Comparison of ENCODE assay signal across 8 cellular contexts in the genomic region with DNA sequence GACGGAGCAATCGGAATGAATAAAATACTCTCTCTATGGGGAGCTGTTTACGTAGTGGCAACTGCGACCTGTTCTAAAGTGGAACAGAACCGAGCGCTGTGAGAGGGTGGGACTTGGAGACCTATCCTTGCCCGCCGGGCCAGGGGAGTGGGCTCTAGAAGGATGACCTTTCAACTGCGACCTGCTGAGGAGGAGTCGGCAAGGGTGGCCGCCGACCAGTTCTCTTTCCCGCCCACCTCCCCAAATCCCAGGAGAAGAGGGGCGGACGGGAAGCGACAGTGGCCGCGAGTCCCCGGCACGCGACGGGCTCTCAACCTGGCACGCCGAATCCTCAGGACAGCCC. TPM values are rescaled to one million over a fixed set of nuclear protein-coding genes. Genes with fewer than 3 reads are reported as not detected.
DNase-seq lines count a peak whose midpoint lies in the region; ATAC-seq and TF ChIP-seq lines count a peak whose summit lies in the region.

No MANE protein-coding gene starts in this region.

- H3K9me3 ChIP-seq in MG63: 0 out of 2 replicates have a peak, but pooled peaks cover 2% of the 10 kb centered on the region

- H3K36me3 ChIP-seq in MG63: peaks cover 15% of the 10 kb centered on the region

- no peaks in the 10 kb centered on the region for H3K27me3 Mint-ChIP-seq in mesothelial cell of epicardium (ENCODE audit: low read depth)

- no peaks in the 10 kb centered on the region for H3K36me3 Mint-ChIP-seq in mesothelial cell of epicardium

- TF ChIP-seq CTCF in mesothelial cell of epicardium (IDR thresholded peaks at IDR 0.05; ENCODE audit: unreplicated experiment): no peak

- peak; percentile 61 for DNase-seq in DMS53 (lab: John Stamatoyannopoulos, UW)
- DNase-seq in MG63: peak; percentile 30
- peak; percentile 62 for DNase-seq in activated CD4-positive, alpha-beta T cell treated with anti-CD3 and anti-CD28 coated beads for 48 hours
- peak; percentile 44 for DNase-seq in effector CD4-positive, alpha-beta T cell
- no peak for DNase-seq in mesothelial cell of epicardium (ENCODE audit: low spot score in 2 of 2, unreplicated experiment in 2 of 2)
- DNase-seq in stimulated activated naive CD4-positive, alpha-beta T cell (lab: John Stamatoyannopoulos, UW): peak in 4 of 6 experiments; percentile 37 to 75 (median 56)

- H3K9me3 Mint-ChIP-seq in mesothelial cell of epicardium: no peaks in the 10 kb centered on the region

- ATAC-seq in GM21619 (IDR thresholded peaks at IDR 0.05; ENCODE audit: unreplicated experiment): peak; percentile 28
- ATAC-seq in HG02870 (IDR thresholded peaks at IDR 0.05; ENCODE audit: unreplicated experiment): no peak

- H3K27me3 ChIP-seq in MG63: no peaks in the 10 kb centered on the region

- H3K27ac Mint-ChIP-seq in mesothelial cell of epicardium: peak overlapping the region; percentile 93

- peaks cover 19% of the 10 kb centered on the region for H3K4me1 Mint-ChIP-seq in mesothelial cell of epicardium

- peak overlapping the region; percentile 98 for H3K4me3 ChIP-seq in MG63

- peak overlapping the region; percentile 84 for H3K4me3 Mint-ChIP-seq in mesothelial cell of epicardium

RNA-seq across cellular contexts. Expression of gene AP4E1, which starts 0.6 kb away (rescaled TPM):
- total RNA-seq in MG63 (2014; rRNA removed; shearing (Covaris generic); ENCODE audit: low replicate concordance): 10.8 and 15.1 TPM in 2 replicates
- 8.6 to 10.0 TPM (median 9.7 TPM) in 3 replicates for total RNA-seq in mesothelial cell of epicardium

Comparison
In these comparisons a context has a peak if more than half of its experiments do, and no peak if none do; other contexts are left out.
1. DNase-seq: peak in DMS53 (single experiment), MG63 (single experiment), activated CD4-positive, alpha-beta T cell treated with anti-CD3 and anti-CD28 coated beads for 48 hours (single experiment), effector CD4-positive, alpha-beta T cell (single experiment) and stimulated activated naive CD4-positive, alpha-beta T cell (4 of 6); none in mesothelial cell of epicardium (0 of 2).